9 cellular contexts compared by ENCODE assay signal in the genomic region with DNA sequence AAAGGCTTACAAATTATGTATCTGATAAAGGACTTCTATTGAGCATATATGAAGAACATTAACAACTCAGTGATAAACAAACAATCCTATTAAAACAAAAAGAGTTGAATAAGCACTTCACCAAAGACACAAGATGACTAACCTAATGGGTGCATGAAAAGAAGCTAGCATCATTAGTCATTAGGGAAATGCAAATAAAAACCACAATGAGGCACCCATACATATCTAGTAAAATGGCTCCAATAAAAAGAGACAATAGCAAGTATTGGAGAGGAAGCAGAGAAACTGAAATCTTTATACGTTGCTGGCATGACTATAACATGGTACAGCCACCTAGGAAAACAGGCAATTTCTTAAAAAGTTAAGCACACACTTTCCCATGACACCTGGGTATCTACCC.
DNase-seq lines count a peak whose midpoint lies in the region; ATAC-seq and TF ChIP-seq lines count a peak whose summit lies in the region.
"Had no signal": no experiment of that assay in that cellular context is flagged by ENCODE, and none has a peak within 500 bp of the region (broad histone marks: within the 10 kb centered on the region; RNA-seq: fewer than 3 reads in every experiment).

No MANE protein-coding gene starts in this region.

- H3K36me3 ChIP-seq in GM06990 (ENCODE audit: control insufficient read depth, insufficient read depth, low read length): no peaks in the 10 kb centered on the region

- TF ChIP-seq CTCF in GM06990 (IDR thresholded peaks at IDR 0.05; ENCODE audit: insufficient read depth, low read length, poor library complexity, severe bottlenecking) (no peak), foreskin fibroblast (IDR thresholded peaks at IDR 0.05; ENCODE audit: low read depth, low read length) (no peak), coronary artery (IDR thresholded peaks at IDR 0.05) (no peak)

- ATAC-seq in GM21723 (IDR thresholded peaks at IDR 0.05; ENCODE audit: unreplicated experiment): peak; percentile 63
- ATAC-seq in HG02852 (IDR thresholded peaks at IDR 0.05; ENCODE audit: unreplicated experiment): no peak

- H3K4me3 ChIP-seq in GM06990 (replicated peaks; ENCODE audit: low read depth, low read length) (no peak overlapping the region), foreskin fibroblast (ENCODE audit: low read depth in 1 of 2, low read length in 2 of 2) (no peak overlapping the region), coronary artery (no peak overlapping the region)

- DNase-seq in GM06990 (ENCODE audit: extremely low read depth, insufficient read length): peak; percentile 31
- DNase-seq in M059J (ENCODE audit: low read depth): peak; percentile 77
- DNase-seq in foreskin fibroblast: peak; percentile 16 to 48
- DNase-seq in HUDEP-2 (lab: John Stamatoyannopoulos, UW; ENCODE audit: unreplicated experiment in 76 of 76): no peak
- no peak for DNase-seq in cortex of kidney (lab: John Stamatoyannopoulos, UW)
- DNase-seq in coronary artery (ENCODE audit: low spot score): no peak
- DNase-seq: NCI-H1930 had no signal

- H3K27me3 ChIP-seq in GM06990 (replicated peaks; ENCODE audit: control insufficient read depth, insufficient read depth, low read length): no peaks in the 10 kb centered on the region; the same call in 1 of the 2 replicates

- H3K27ac ChIP-seq in coronary artery: no peak overlapping the region

Comparison
In these comparisons a context has a peak if more than half of its experiments do, and no peak if none do; other contexts are left out.
1. DNase-seq: peak in GM06990 (single experiment), M059J (single experiment) and foreskin fibroblast (2 of 2); none in HUDEP-2 (0 of 76), cortex of kidney (single experiment) and coronary artery (single experiment).